ENCODE assay signal across 11 cellular contexts in the genomic region with DNA sequence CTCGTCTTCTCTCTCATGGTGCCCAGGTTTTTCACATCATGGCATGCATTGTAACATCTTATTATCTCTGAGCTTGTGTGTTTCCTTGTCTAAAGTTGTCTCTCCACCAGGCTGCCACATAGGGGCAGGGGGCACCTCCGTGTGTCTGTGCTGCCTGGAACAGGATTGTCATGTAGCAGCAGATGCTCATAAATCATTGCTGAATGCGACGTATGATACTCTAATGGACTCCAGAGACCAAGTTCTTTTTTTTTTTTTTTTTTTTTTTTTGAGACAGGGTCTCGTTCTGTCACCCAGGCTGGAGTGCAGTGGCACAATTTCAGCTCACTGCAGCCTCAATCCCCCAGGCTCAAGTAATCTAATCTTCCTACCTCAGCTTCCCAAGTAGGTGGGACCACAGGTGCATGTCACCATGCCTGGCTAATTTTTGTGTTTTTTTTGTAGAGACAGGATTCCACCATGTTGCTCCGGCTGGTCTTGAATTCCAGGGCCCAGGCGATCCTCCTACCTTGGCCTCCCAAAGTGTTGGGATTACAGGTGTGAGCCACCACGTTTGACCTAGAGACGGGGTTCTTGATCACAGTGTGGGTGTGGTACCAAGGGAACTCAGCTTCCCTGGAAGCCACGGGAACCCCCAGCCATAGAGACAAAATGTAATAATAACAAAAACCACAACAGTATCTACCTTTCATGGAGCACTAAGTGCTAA. TPM values are rescaled to one million over a fixed set of nuclear protein-coding genes. Genes with fewer than 3 reads are reported as not detected.
A peak's percentile ranks its signal among the peaks of the same experiment; 100 is the strongest.
DNase-seq lines count a peak whose midpoint lies in the region; ATAC-seq and TF ChIP-seq lines count a peak whose summit lies in the region.
"Had no signal": no experiment of that assay in that cellular context is flagged by ENCODE, and none has a peak within 500 bp of the region (broad histone marks: within the 10 kb centered on the region; RNA-seq: fewer than 3 reads in every experiment).

No MANE protein-coding gene starts in this region.

- peak; percentile 3 for ATAC-seq in GM21367 (IDR thresholded peaks at IDR 0.05; ENCODE audit: unreplicated experiment)
- no peak for ATAC-seq in HG02840 (IDR thresholded peaks at IDR 0.05; ENCODE audit: low FRiP score, unreplicated experiment)

- peak; percentile 1 for TF ChIP-seq CTCF in CD14-positive monocyte (IDR thresholded peaks at IDR 0.05)
- no peak for TF ChIP-seq CTCF in MM.1S (IDR thresholded peaks at IDR 0.05; ENCODE audit: low read length)

- no peaks in the 10 kb centered on the region for H3K9me3 Mint-ChIP-seq in CD14-positive monocyte

- no peaks in the 10 kb centered on the region for H3K79me2 ChIP-seq in MM.1S (ENCODE audit: low read length)

- H3K36me3 ChIP-seq in MM.1S (replicated peaks; ENCODE audit: insufficient read depth, low read length) (no peaks in the 10 kb centered on the region), esophagus (ENCODE audit: control insufficient read depth in 2 of 2, insufficient read depth in 2 of 2, low read length in 1 of 2) (no peaks in the 10 kb centered on the region)

- no peaks in the 10 kb centered on the region for H3K27me3 ChIP-seq in MM.1S (replicated peaks; ENCODE audit: insufficient read depth, low read length)
- H3K27me3 ChIP-seq in esophagus (ENCODE audit: control insufficient read depth in 1 of 2, insufficient read depth in 2 of 2, low read length in 2 of 2) = no peaks in the 10 kb centered on the region

- H3K4me1 ChIP-seq in MM.1S (ENCODE audit: low read length) (peaks cover 27% of the 10 kb centered on the region), esophagus (ENCODE audit: control insufficient read depth in 2 of 2, insufficient read depth in 2 of 2, low read length in 1 of 2) (peaks cover 0 to 26% of the 10 kb centered on the region in 2 donors)

- peaks cover 0 to 3% (median under 1%) of the 10 kb centered on the region in 3 donors for H3K27me3 Mint-ChIP-seq in CD14-positive monocyte (ENCODE audit: low read depth in 3 of 3)

- no peaks in the 10 kb centered on the region for H3K36me3 Mint-ChIP-seq in CD14-positive monocyte

- intact Hi-C loops in CD14-positive monocyte (cut with micrococcal nuclease) = no loop called here

- peak overlapping the region; percentile 58; the same call in 1 of the 2 replicates for H3K4me2 ChIP-seq in MM.1S (ENCODE audit: low read depth, low read length)

- H4K20me1 ChIP-seq in MM.1S (ENCODE audit: insufficient read depth, low read length) = no peaks in the 10 kb centered on the region

- peak overlapping the region in 1 of 2 donors; percentile 3 for H3K4me3 Mint-ChIP-seq in CD14-positive monocyte

- H3K9me3 ChIP-seq in MM.1S (replicated peaks; ENCODE audit: insufficient read depth, low read length) = no peaks in the 10 kb centered on the region
- no peaks in the 10 kb centered on the region for H3K9me3 ChIP-seq in esophagus (ENCODE audit: control insufficient read depth in 2 of 2, insufficient read depth in 1 of 2, low read depth in 1 of 2, low read length in 1 of 2)

- DNase-seq in CD14-positive monocyte (ENCODE audit: low spot score) = no peak
- no peak for DNase-seq in MM.1S
- no peak for DNase-seq in HuH-7.5 (ENCODE audit: low spot score)
- no peak for DNase-seq in cerebellum (ENCODE audit: low spot score)
- no peak for DNase-seq in HPDE6-E6E7 (ENCODE audit: extremely low spot score)

- peak overlapping the region; percentile 40; the same call in 1 of the 2 replicates for H2AFZ ChIP-seq in MM.1S (ENCODE audit: low read length)

- H3K27ac ChIP-seq in MM.1S (ENCODE audit: low read length) = peak overlapping the region; percentile 62; the same call in 1 of the 2 replicates
- peak overlapping the region; percentile 94 to 96 for H3K27ac ChIP-seq in esophagus (ENCODE audit: low read depth in 2 of 2, low read length in 1 of 2)
- H3K27ac ChIP-seq: C4-2B had no signal

- H3K9ac ChIP-seq in MM.1S (ENCODE audit: low read length) = 0 out of 2 replicates have a peak overlapping the region, but pooled peaks have one; percentile 22

- 59 to 68% methylated on average over 9 to 10 of the region's 10 CpGs for WGBS in esophagus, 2 donors

- peaks cover 36% of the 10 kb centered on the region for H3K4me1 Mint-ChIP-seq in CD14-positive monocyte

- H3F3A ChIP-seq in MM.1S (ENCODE audit: insufficient read depth, low read length) = peaks cover 13% of the 10 kb centered on the region

- peak overlapping the region; percentile 17; the same call in 1 of the 2 replicates for H3K4me3 ChIP-seq in MM.1S (ENCODE audit: low read length)
- H3K4me3 ChIP-seq in esophagus (ENCODE audit: low read depth in 1 of 2, low read length in 2 of 2) = no peak overlapping the region

- peak overlapping the region in 6 of 7 donors; percentile 16 to 82 (median 68) for H3K27ac Mint-ChIP-seq in CD14-positive monocyte

- no peaks in the 10 kb centered on the region for H3K9me2 ChIP-seq in MM.1S (replicated peaks; ENCODE audit: insufficient read depth, low read length)

RNA-seq across cellular contexts. Expression of gene DNASE1L3, which starts 4.7 kb away (rescaled TPM):
- polyA plus RNA-seq in CD14-positive monocyte = not detected
- 10 to 100 TPM in 1 of 2 donors, 1 to 10 TPM in 1; 7.5 to 39.3 TPM for polyA plus RNA-seq in esophagus
- total RNA-seq in cerebellum = 0.54 TPM
- total RNA-seq: epithelial cell of proximal tubule, LHCN-M2 had no signal

RNA-seq across cellular contexts. Expression of gene ABHD6, which starts 22.1 kb away (rescaled TPM):
- polyA plus RNA-seq in CD14-positive monocyte (10 to 100 TPM in 1 of 2 donors, 1 to 10 TPM in 1; 9.0 to 11.6 TPM), esophagus (1 to 10 TPM; 4.3 to 5.6 TPM)
- total RNA-seq in cerebellum = 21.7 TPM

Comparison
In these comparisons a context has a peak if more than half of its experiments do, and no peak if none do; other contexts are left out.
1. RNA of gene DNASE1L3, which starts 4.7 kb away (polyA plus RNA-seq): 7.5 to 39.3 TPM in esophagus; not detected in CD14-positive monocyte; every median in the first group is over 4 times any median in the second.